Comparison of ENCODE assay signal across 21 cellular contexts in genomic region chr6:57159127-57159526, GRCh38. TPM values are rescaled to one million over a fixed set of nuclear protein-coding genes. Genes with fewer than 3 reads are reported as not detected.
A peak's percentile ranks its signal among the peaks of the same experiment; 100 is the strongest.
DNase-seq lines count a peak whose midpoint lies in the region; ATAC-seq, FAIRE-seq and TF ChIP-seq lines count a peak whose summit lies in the region.
"Had no signal": no experiment of that assay in that cellular context is flagged by ENCODE, and none has a peak within 500 bp of the region (broad histone marks: within the 10 kb centered on the region; RNA-seq: fewer than 3 reads in every experiment).

No MANE protein-coding gene starts in this region.

- no peaks in the 10 kb centered on the region for H4K20me1 ChIP-seq in keratinocyte (ENCODE audit: control insufficient read depth, extremely low read depth, insufficient read depth, low read length)

- no peak for TF ChIP-seq CTCF in RWPE1 (conservative IDR thresholded peaks at IDR 0.05; ENCODE audit: low read depth)
- no peak for TF ChIP-seq CTCF in epithelial cell of esophagus (IDR thresholded peaks at IDR 0.05; ENCODE audit: insufficient read depth, low read depth, low read length, missing control alignments)
- TF ChIP-seq CTCF in keratinocyte (optimal IDR thresholded peaks at IDR 0.05 in 1 of 3, IDR thresholded peaks at IDR 0.05 in 1 of 3, conservative IDR thresholded peaks at IDR 0.05 in 1 of 3; ENCODE audit: extremely low read depth in 1 of 3, insufficient read depth in 2 of 3, low read length in 3 of 3) = no peak
- TF ChIP-seq CTCF in GM13976 (IDR thresholded peaks at IDR 0.05; ENCODE audit: borderline replicate concordance, control extremely low read depth, extremely low read depth, insufficient read depth, missing control alignments) = no peak

- in situ Hi-C loops in GM13976 (cut with MboI; ENCODE audit: low sequenced_read_pairs, unreplicated experiment) = no loop called here

- dilution Hi-C loops in keratinocyte (cut with MboI; ENCODE audit: extremely low pct_ligation_motif_present, low sequenced_read_pairs) = no loop called here

- H3K4me3 ChIP-seq in epithelial cell of esophagus (ENCODE audit: low read length) = no peak overlapping the region
- H3K4me3 ChIP-seq in keratinocyte (ENCODE audit: control insufficient read depth in 2 of 3, extremely low read depth in 1 of 3, insufficient read depth in 2 of 3, low read depth in 1 of 3, low read length in 3 of 3) = no peak overlapping the region
- H3K4me3 ChIP-seq: A549, HAP-1 had no signal

- no peak overlapping the region for H3K27ac ChIP-seq in RWPE1
- no peak overlapping the region for H3K27ac ChIP-seq in keratinocyte (ENCODE audit: control insufficient read depth, insufficient read depth, low read length)
- H3K27ac ChIP-seq: A549, C4-2B, HL-60 had no signal

- ATAC-seq in HG02884 (IDR thresholded peaks at IDR 0.05; ENCODE audit: unreplicated experiment) = no peak
- ATAC-seq: A549 had no signal

- FAIRE-seq in keratinocyte (lab: Jason Lieb, UNC) = peak; percentile 83
- FAIRE-seq: A549, D721Med, GM12892, GM19239 had no signal

- CTCF ChIA-PET in RWPE1 (lab: Yijun Ruan, JAX) = interaction anchor here (0.6 kb wide), 1 partner anchor 255 kb away, joined by 3 read pairs; no protein-coding TSS in a partner anchor

- H3K9me1 ChIP-seq in keratinocyte (ENCODE audit: control insufficient read depth, extremely low read depth, insufficient read depth, low read length) = no peaks in the 10 kb centered on the region

- peaks cover 2 to 8% of the 10 kb centered on the region in 2 experiments for H3K36me3 ChIP-seq in keratinocyte (ENCODE audit: control insufficient read depth in 2 of 2, extremely low read depth in 1 of 2, insufficient read depth in 2 of 2, low read length in 2 of 2)

- H3K4me2 ChIP-seq in keratinocyte (ENCODE audit: control insufficient read depth, extremely low read depth, insufficient read depth, low read depth, low read length) = peak overlapping the region; percentile 39
- H3K4me2 ChIP-seq: A549 had no signal

- H3K79me2 ChIP-seq in keratinocyte (ENCODE audit: control insufficient read depth, insufficient read depth, low read length) = no peaks in the 10 kb centered on the region

- H3K4me1 ChIP-seq in keratinocyte (ENCODE audit: control insufficient read depth, extremely low read depth, insufficient read depth, low read length) = peaks cover 9% of the 10 kb centered on the region
- H3K4me1 ChIP-seq: A549, BE2C, HAP-1 had no signal

- H3K9me3 ChIP-seq in keratinocyte (ENCODE audit: control insufficient read depth, low read depth, low read length) = no peaks in the 10 kb centered on the region
- H3K9me3 ChIP-seq: A549, BE2C had no signal

- peak; percentile 54 for DNase-seq in HPDE6-E6E7 (ENCODE audit: extremely low spot score)
- peak; percentile 44 for DNase-seq in RWPE1 (ENCODE audit: low spot score)
- peak; percentile 90 for DNase-seq in epithelial cell of esophagus (ENCODE audit: low read depth)
- peak; percentile 23 for DNase-seq in keratinocyte (ENCODE audit: low read depth, low spot score)
- no peak for DNase-seq in pons (ENCODE audit: low spot score)
- DNase-seq in GM13976 (ENCODE audit: low spot score) = no peak
- DNase-seq: BE2C; CD4-positive, alpha-beta memory T cell; COR-L47; DMS153; DND-41; GDM1; GOT3 had no signal

- H2AFZ ChIP-seq in keratinocyte (ENCODE audit: control insufficient read depth, low read length) = no peak overlapping the region

- no peak overlapping the region for H3K9ac ChIP-seq in keratinocyte (ENCODE audit: control insufficient read depth, extremely low read depth, insufficient read depth, low read length)

- no peaks in the 10 kb centered on the region for H3K27me3 ChIP-seq in keratinocyte (ENCODE audit: control insufficient read depth, extremely low read depth, insufficient read depth, low read length)
- H3K27me3 ChIP-seq: BE2C had no signal

- POLR2A ChIA-PET in RWPE1 (lab: Yijun Ruan, JAX; ENCODE audit: low non-redundant PET) = no interaction called here

RNA-seq across cellular contexts. Expression of gene BAG2, which starts 13.0 kb away (rescaled TPM):
- polyA plus RNA-seq in keratinocyte = 0.89 to 1.6 TPM (median 1.1 TPM) in 3 replicates
- 0.41 TPM for polyA plus RNA-seq in keratinocyte (2011; ENCODE audit: low read depth)
- 0.82 and 1.6 TPM in 2 replicates for polyA plus RNA-seq in keratinocyte (2011; cell fraction: cytosol; rRNA removed)
- 0.81 and 1.2 TPM in 2 replicates for polyA plus RNA-seq in keratinocyte (2011; cell fraction: nucleus; rRNA removed)
- polyA plus RNA-seq in keratinocyte (2012; ENCODE audit: low replicate concordance) = 0.35 and 1.2 TPM in 2 replicates
- polyA minus RNA-seq in keratinocyte = 0.10 to 1.2 TPM (median 0.36 TPM) in 3 replicates
- polyA minus RNA-seq in keratinocyte (2011; cell fraction: cytosol; rRNA and poly(A)+ RNA removed) = 0.58 TPM
- 0.95 and 2.9 TPM in 2 replicates for polyA minus RNA-seq in keratinocyte (2011; cell fraction: nucleus; rRNA and poly(A)+ RNA removed)

Comparison
In these comparisons a context has a peak if more than half of its experiments do, and no peak if none do; other contexts are left out.
1. DNase-seq: peak in HPDE6-E6E7 (single experiment), RWPE1 (single experiment), epithelial cell of esophagus (single experiment) and keratinocyte (single experiment); none in pons (single experiment) and GM13976 (single experiment).